8 cellular contexts compared by ENCODE assay signal in genomic region chr4:118034061-118034785, GRCh38. TPM values are rescaled to one million over a fixed set of nuclear protein-coding genes. Genes with fewer than 3 reads are reported as not detected.
DNase-seq lines count a peak whose midpoint lies in the region; ATAC-seq, FAIRE-seq and TF ChIP-seq lines count a peak whose summit lies in the region.

Gene NDST3 (plus strand): TSS chr4:118034486. CDS start chr4:118053911, 19,425 bp downstream.

- H3K9ac ChIP-seq in HUES6 (ENCODE audit: low read length) (peak within 1 kb of the TSS; percentile 77), subcutaneous abdominal adipose tissue (ENCODE audit: low read length in 5 of 5) (no peak within 1 kb of the TSS)

- no peaks in the 10 kb centered on the region for H3K36me3 ChIP-seq in Caco-2 (ENCODE audit: control insufficient read depth, insufficient read depth, low read length)
- H3K36me3 ChIP-seq in HUES6 (ENCODE audit: control insufficient read depth, insufficient read depth, low read length), result no peaks in the 10 kb centered on the region
- no peaks in the 10 kb centered on the region for H3K36me3 ChIP-seq in OCI-LY7 (ENCODE audit: insufficient read depth, low read length)
- H3K36me3 ChIP-seq in bronchial epithelial cell (ENCODE audit: control insufficient read depth, insufficient read depth, low read length), result no peaks in the 10 kb centered on the region
- H3K36me3 ChIP-seq in kidney epithelial cell (ENCODE audit: control insufficient read depth, insufficient read depth, low read length), result no peaks in the 10 kb centered on the region
- no peaks in the 10 kb centered on the region for H3K36me3 ChIP-seq in subcutaneous abdominal adipose tissue (ENCODE audit: control insufficient read depth in 5 of 5, insufficient read depth in 5 of 5, low read length in 5 of 5)

- H2AFZ ChIP-seq in OCI-LY7 (ENCODE audit: low read length), result no peak within 1 kb of the TSS

- peak within 1 kb of the TSS; percentile 28 for H3K4me3 ChIP-seq in Caco-2 (ENCODE audit: low read depth, low read length)
- peak within 1 kb of the TSS; percentile 85 for H3K4me3 ChIP-seq in HUES6 (ENCODE audit: low read depth, low read length)
- H3K4me3 ChIP-seq in OCI-LY7 (ENCODE audit: low read depth, low read length, poor library complexity, severe bottlenecking), result no peak within 1 kb of the TSS
- H3K4me3 ChIP-seq in bronchial epithelial cell (ENCODE audit: low read depth, low read length), result peak within 1 kb of the TSS; percentile 32
- H3K4me3 ChIP-seq in kidney epithelial cell (ENCODE audit: low read depth, low read length), result peak within 1 kb of the TSS; percentile 79
- H3K4me3 ChIP-seq in subcutaneous abdominal adipose tissue (ENCODE audit: low read depth in 1 of 5, low read length in 5 of 5), result peak within 1 kb of the TSS in 4 of 5 donors; percentile 47 to 61 (median 54)

- H3K4me1 ChIP-seq in Caco-2, result no peaks in the 10 kb centered on the region
- peaks cover 7% of the 10 kb centered on the region; the same call in 1 of the 2 replicates for H3K4me1 ChIP-seq in HUES6 (ENCODE audit: control insufficient read depth, insufficient read depth, low read length)
- no peaks in the 10 kb centered on the region for H3K4me1 ChIP-seq in OCI-LY7 (ENCODE audit: insufficient read depth, low read length, poor library complexity, severe bottlenecking)
- peaks cover 0 to 11% (median 9%) of the 10 kb centered on the region in 5 donors for H3K4me1 ChIP-seq in subcutaneous abdominal adipose tissue (ENCODE audit: control insufficient read depth in 5 of 5, insufficient read depth in 5 of 5, low read length in 5 of 5)

- DNase-seq in Caco-2 (peak; percentile 41 to 58), OCI-LY7 (ENCODE audit: low spot score) (no peak), bronchial epithelial cell (ENCODE audit: low read depth) (peak; percentile 53), kidney epithelial cell (ENCODE audit: low read depth) (peak; percentile 55)
- no peak for DNase-seq in stimulated activated CD4-positive, alpha-beta T cell treated with anti-CD3 and anti-CD28 coated beads, Interleukin-4, amount 100 ng/mL, for 4 hours

- intact Hi-C loops in Caco-2 (cut with micrococcal nuclease; ENCODE audit: unreplicated experiment) (loop anchor here (1.0 to 10.0 kb wide), 2 partner anchors 589 to 900 kb away; no protein-coding TSS in a partner anchor), OCI-LY7 (cut with micrococcal nuclease; ENCODE audit: unreplicated experiment) (no loop called here)

- H4K20me1 ChIP-seq in OCI-LY7 (ENCODE audit: insufficient read depth, low read length), result no peaks in the 10 kb centered on the region

- POLR2A ChIA-PET in Caco-2 (lab: Charles Lee) (no interaction called here), OCI-LY7 (lab: Charles Lee) (no interaction called here)

- no peaks in the 10 kb centered on the region for H3K36me3 Mint-ChIP-seq in Caco-2 (ENCODE audit: insufficient read depth, unreplicated experiment)

- CTCF ChIA-PET in Caco-2 (lab: Charles Lee) (interaction anchor here (0.6 kb wide), 1 partner anchor 70 kb away, joined by 3 read pairs; no protein-coding TSS in a partner anchor), OCI-LY7 (lab: Charles Lee; ENCODE audit: unreplicated experiment) (no interaction called here)

- H3K9me3 ChIP-seq in Caco-2, result no peaks in the 10 kb centered on the region
- no peaks in the 10 kb centered on the region for H3K9me3 ChIP-seq in HUES6 (ENCODE audit: control insufficient read depth, insufficient read depth, low read depth, low read length)
- no peaks in the 10 kb centered on the region for H3K9me3 ChIP-seq in OCI-LY7 (ENCODE audit: low read length)
- no peaks in the 10 kb centered on the region for H3K9me3 ChIP-seq in subcutaneous abdominal adipose tissue (ENCODE audit: control insufficient read depth in 5 of 5, low read length in 5 of 5)

- peaks cover 2% of the 10 kb centered on the region; the same call in 1 of the 2 replicates for H3K27me3 ChIP-seq in Caco-2 (replicated peaks; ENCODE audit: control insufficient read depth, insufficient read depth, low read length)
- peaks cover 5% of the 10 kb centered on the region; the same call in 1 of the 2 replicates for H3K27me3 ChIP-seq in HUES6 (ENCODE audit: control insufficient read depth, insufficient read depth, low read length)
- H3K27me3 ChIP-seq in bronchial epithelial cell (ENCODE audit: control insufficient read depth, insufficient read depth, low read length), result no peaks in the 10 kb centered on the region
- no peaks in the 10 kb centered on the region for H3K27me3 ChIP-seq in kidney epithelial cell (ENCODE audit: control insufficient read depth, insufficient read depth, low read length)
- peaks cover 4 to 21% (median 8%) of the 10 kb centered on the region in 5 donors for H3K27me3 ChIP-seq in subcutaneous abdominal adipose tissue (ENCODE audit: control insufficient read depth in 5 of 5, insufficient read depth in 4 of 5, low read length in 5 of 5)

- no peak within 1 kb of the TSS for H3K27ac ChIP-seq in HUES6 (ENCODE audit: low read depth, low read length)
- no peak within 1 kb of the TSS for H3K27ac ChIP-seq in OCI-LY7 (ENCODE audit: low read depth, low read length, poor library complexity, severe bottlenecking)
- no peak within 1 kb of the TSS for H3K27ac ChIP-seq in subcutaneous abdominal adipose tissue (ENCODE audit: low read depth, low read length)

- FAIRE-seq in bronchial epithelial cell (lab: Jason Lieb, UNC), result no peak

- H3K79me2 ChIP-seq in OCI-LY7 (ENCODE audit: insufficient read depth, low read depth, low read length), result no peaks in the 10 kb centered on the region

- no peaks in the 10 kb centered on the region for H3K4me1 Mint-ChIP-seq in Caco-2 (ENCODE audit: low read depth, unreplicated experiment)

- H3K27me3 Mint-ChIP-seq in Caco-2 (ENCODE audit: insufficient read depth, unreplicated experiment), result peaks cover 12% of the 10 kb centered on the region

- no peak within 1 kb of the TSS for H3K4me2 ChIP-seq in OCI-LY7 (ENCODE audit: low read length)

- no peaks in the 10 kb centered on the region for H3K9me3 Mint-ChIP-seq in Caco-2 (ENCODE audit: unreplicated experiment)

- H3K27ac Mint-ChIP-seq in Caco-2 (ENCODE audit: unreplicated experiment), result no peak within 1 kb of the TSS

- TF ChIP-seq CTCF in Caco-2 (IDR thresholded peaks at IDR 0.05; ENCODE audit: insufficient read depth in 1 of 2, low read depth in 1 of 2, low read length in 1 of 2, severe bottlenecking in 1 of 2, unreplicated experiment in 1 of 2) (peak; percentile 21 to 33), OCI-LY7 (conservative IDR thresholded peaks at IDR 0.05; ENCODE audit: low read length) (0 out of 2 replicates have a peak, but pooled peaks have one; percentile 13), bronchial epithelial cell (IDR thresholded peaks at IDR 0.05; ENCODE audit: insufficient read depth, low read length, severe bottlenecking) (peak; percentile 61), kidney epithelial cell (IDR thresholded peaks at IDR 0.05; ENCODE audit: insufficient read depth, low read length, poor library complexity, severe bottlenecking) (peak; percentile 57)

- peak within 1 kb of the TSS; percentile 70 for H3K4me3 Mint-ChIP-seq in Caco-2 (ENCODE audit: unreplicated experiment)

- H3K9me2 ChIP-seq in OCI-LY7 (ENCODE audit: insufficient read depth, low read length), result no peaks in the 10 kb centered on the region

- ATAC-seq in GM19025 (IDR thresholded peaks at IDR 0.05; ENCODE audit: low read depth, unreplicated experiment), result peak; percentile 54

- no TSS peak for BruUV-seq in Caco-2 (replicated peaks; lab: Mats Ljungman, UMichigan)
- no TSS peak for BruUV-seq in OCI-LY7 (replicated peaks; lab: Mats Ljungman, UMichigan)

RNA-seq across cellular contexts. Expression of gene NDST3, which starts in this region (rescaled TPM):
- total RNA-seq in Caco-2 (2022), result not detected in 2 replicates
- total RNA-seq in OCI-LY7 (2014; rRNA removed; shearing (Covaris generic)), result not detected in 2 replicates
- total RNA-seq in OCI-LY7 (2022), result not detected in 2 replicates
- total RNA-seq in bronchial epithelial cell, result not detected in 2 replicates
- 0.41 and 0.71 TPM in 2 replicates for total RNA-seq in kidney epithelial cell

Comparison
In these comparisons a context has a peak if more than half of its experiments do, and no peak if none do; other contexts are left out.
1. Peak in DNase-seq and H3K4me3 ChIP-seq in Caco-2; RNA of the gene not detected or under 1 TPM.
2. Peak in DNase-seq and H3K4me3 ChIP-seq in bronchial epithelial cell; RNA of the gene not detected or under 1 TPM.
3. Peak in DNase-seq and H3K4me3 ChIP-seq in kidney epithelial cell; RNA of the gene not detected or under 1 TPM.